Comparison of ENCODE assay signal across 8 cellular contexts in genomic region chr1:156160744-156161181, GRCh38. TPM values are rescaled to one million over a fixed set of nuclear protein-coding genes. Genes with fewer than 3 reads are reported as not detected.
DNase-seq lines count a peak whose midpoint lies in the region; ATAC-seq and TF ChIP-seq lines count a peak whose summit lies in the region.

No MANE protein-coding gene starts in this region.

- H3K27ac ChIP-seq in lung (ENCODE audit: low read depth in 1 of 2, low read length in 1 of 2): peak overlapping the region; percentile 58 to 74

- WGBS in lung, 2 donors: 10 to 23% methylated on average over 16 to 23 of the region's 23 CpGs

- no peak overlapping the region for H3K4me3 ChIP-seq in lung

- H3K27ac Mint-ChIP-seq in activated CD4-positive, alpha-beta T cell treated with anti-CD3 and anti-CD28 coated beads, Interleukin-2, amount 10 ng/mL, durations not matched to agents 24 days and 14 days: peak overlapping the region; percentile 79

- peaks cover 0 to 1% of the 10 kb centered on the region in 2 donors for H3K36me3 ChIP-seq in lung (ENCODE audit: control insufficient read depth in 2 of 2, insufficient read depth in 2 of 2, low read length in 2 of 2)

- H3K27me3 ChIP-seq in lung (ENCODE audit: control insufficient read depth, insufficient read depth): no peaks in the 10 kb centered on the region

- peaks cover 6% of the 10 kb centered on the region for H3K36me3 Mint-ChIP-seq in activated CD4-positive, alpha-beta T cell treated with anti-CD3 and anti-CD28 coated beads, Interleukin-2, amount 10 ng/mL, durations not matched to agents 24 days and 14 days (ENCODE audit: low read depth)

- no peaks in the 10 kb centered on the region for H3K27me3 Mint-ChIP-seq in activated CD4-positive, alpha-beta T cell treated with anti-CD3 and anti-CD28 coated beads, Interleukin-2, amount 10 ng/mL, durations not matched to agents 24 days and 14 days

- no peaks in the 10 kb centered on the region for H3K9me3 ChIP-seq in lung (ENCODE audit: control insufficient read depth in 2 of 2, insufficient read depth in 1 of 2, low read length in 1 of 2)

- H3K4me1 Mint-ChIP-seq in activated CD4-positive, alpha-beta T cell treated with anti-CD3 and anti-CD28 coated beads, Interleukin-2, amount 10 ng/mL, durations not matched to agents 24 days and 14 days: peaks cover 50% of the 10 kb centered on the region

- DNase-seq in M059J (ENCODE audit: low read depth) (peak; percentile 71), dermis blood vessel endothelial cell (peak; percentile 89), lung (ENCODE audit: low spot score) (peak; percentile 59), inferior parietal cortex (ENCODE audit: extremely low spot score) (no peak), NOMO-1 treated with dmso at 0.1 percent for 144 hours (lab: John Stamatoyannopoulos, UW; ENCODE audit: unreplicated experiment) (no peak)
- peak; percentile 86 for DNase-seq in activated CD4-positive, alpha-beta T cell treated with anti-CD3 and anti-CD28 coated beads, Interleukin-2, amount 10 ng/mL, durations not matched to agents 24 days and 14 days
- peak; percentile 75 to 81 for DNase-seq in stimulated activated CD4-positive, alpha-beta T cell treated with anti-CD3 and anti-CD28 coated beads, Interleukin-4, amount 100 ng/mL, for 4 hours

- H3K4me1 ChIP-seq in lung (ENCODE audit: control insufficient read depth in 2 of 2, insufficient read depth in 2 of 2, low read length in 2 of 2): peaks cover 0 to 5% of the 10 kb centered on the region in 2 donors

- H3K9me3 Mint-ChIP-seq in activated CD4-positive, alpha-beta T cell treated with anti-CD3 and anti-CD28 coated beads, Interleukin-2, amount 10 ng/mL, durations not matched to agents 24 days and 14 days: no peaks in the 10 kb centered on the region

- ATAC-seq in lung (ENCODE audit: insufficient read depth, low FRiP score) (peak; percentile 49), GM18520 (IDR thresholded peaks at IDR 0.05; ENCODE audit: unreplicated experiment) (no peak)

- H3K4me3 Mint-ChIP-seq in activated CD4-positive, alpha-beta T cell treated with anti-CD3 and anti-CD28 coated beads, Interleukin-2, amount 10 ng/mL, durations not matched to agents 24 days and 14 days: peak overlapping the region; percentile 73

- intact Hi-C loops in activated CD4-positive, alpha-beta T cell treated with anti-CD3 and anti-CD28 coated beads, Interleukin-2, amount 10 ng/mL, durations not matched to agents 24 days and 14 days (cut with micrococcal nuclease): loop anchor here (5.0 kb wide), 1 partner anchor 37 kb away; no protein-coding TSS in a partner anchor

- no peak for TF ChIP-seq CTCF in lung (IDR thresholded peaks at IDR 0.05; ENCODE audit: control extremely low read depth, extremely low read depth)

RNA-seq across cellular contexts. Expression of gene SEMA4A, which starts 7.4 kb away (rescaled TPM):
- total RNA-seq in M059J (2014; rRNA removed; shearing (Covaris generic)): 0.37 and 1.3 TPM in 2 replicates
- total RNA-seq in activated CD4-positive, alpha-beta T cell treated with anti-CD3 and anti-CD28 coated beads, Interleukin-2, amount 10 ng/mL, durations not matched to agents 24 days and 14 days: 12.1 and 12.7 TPM in 2 replicates
- total RNA-seq in dermis blood vessel endothelial cell (0.68 and 0.74 TPM in 2 replicates), lung (10 to 100 TPM; 22.7 to 46.9 TPM)
- polyA plus RNA-seq in lung: 10 to 100 TPM; 26.9 to 54.9 TPM

RNA-seq across cellular contexts. Expression of gene SLC25A44, which starts 33.1 kb away (rescaled TPM):
- 18.5 and 25.8 TPM in 2 replicates for total RNA-seq in M059J (2014; rRNA removed; shearing (Covaris generic))
- total RNA-seq in activated CD4-positive, alpha-beta T cell treated with anti-CD3 and anti-CD28 coated beads, Interleukin-2, amount 10 ng/mL, durations not matched to agents 24 days and 14 days: 61.0 and 67.9 TPM in 2 replicates
- 9.0 and 15.9 TPM in 2 replicates for total RNA-seq in dermis blood vessel endothelial cell
- 10 to 100 TPM; 10.9 to 28.4 TPM for total RNA-seq in lung
- polyA plus RNA-seq in lung: 10 to 100 TPM in 1 of 2 donors, 1 to 10 TPM in 1; 8.0 to 22.0 TPM

RNA-seq across cellular contexts. Expression of gene LMNA, which starts 46.3 kb away (rescaled TPM):
- total RNA-seq in M059J (2014; rRNA removed; shearing (Covaris generic)): 396 and 698 TPM in 2 replicates
- total RNA-seq in activated CD4-positive, alpha-beta T cell treated with anti-CD3 and anti-CD28 coated beads, Interleukin-2, amount 10 ng/mL, durations not matched to agents 24 days and 14 days: 105 and 110 TPM in 2 replicates
- total RNA-seq in dermis blood vessel endothelial cell (502 and 945 TPM in 2 replicates), lung (100 to 1,000 TPM; 182 to 547 TPM)
- 100 to 1,000 TPM; 163 to 205 TPM for polyA plus RNA-seq in lung

RNA-seq across cellular contexts. Expression of gene PMF1, which starts 52.0 kb away (rescaled TPM):
- total RNA-seq in M059J (2014; rRNA removed; shearing (Covaris generic)): 96.1 and 109 TPM in 2 replicates
- total RNA-seq in activated CD4-positive, alpha-beta T cell treated with anti-CD3 and anti-CD28 coated beads, Interleukin-2, amount 10 ng/mL, durations not matched to agents 24 days and 14 days: 107 and 113 TPM in 2 replicates
- total RNA-seq in dermis blood vessel endothelial cell (64.2 and 66.4 TPM in 2 replicates), lung (10 to 100 TPM; 60.0 to 66.9 TPM)
- 100 to 1,000 TPM in 1 of 2 donors, 10 to 100 TPM in 1; 62.5 to 144 TPM for polyA plus RNA-seq in lung

Comparison
In these comparisons a context has a peak if more than half of its experiments do, and no peak if none do; other contexts are left out.
1. DNase-seq: peak in M059J (single experiment), activated CD4-positive, alpha-beta T cell treated with anti-CD3 and anti-CD28 coated beads, Interleukin-2, amount 10 ng/mL, durations not matched to agents 24 days and 14 days (single experiment), dermis blood vessel endothelial cell (single experiment), lung (single experiment) and stimulated activated CD4-positive, alpha-beta T cell treated with anti-CD3 and anti-CD28 coated beads, Interleukin-4, amount 100 ng/mL, for 4 hours (2 of 2); none in inferior parietal cortex (single experiment) and NOMO-1 treated with dmso at 0.1 percent for 144 hours (single experiment).